Comparison of ENCODE assay signal across 8 cellular contexts in genomic region chr6:166097914-166098522, GRCh38.
A peak's percentile ranks its signal among the peaks of the same experiment; 100 is the strongest.
DNase-seq lines count a peak whose midpoint lies in the region; ATAC-seq and TF ChIP-seq lines count a peak whose summit lies in the region.

No MANE protein-coding gene starts in this region.

- peak overlapping the region; percentile 17 to 31 for H3K4me3 ChIP-seq in foreskin fibroblast (ENCODE audit: low read depth in 1 of 2, low read length in 2 of 2)
- peak overlapping the region; percentile 21 for H3K4me3 ChIP-seq in neural cell (ENCODE audit: low read length)

- no peaks in the 10 kb centered on the region for H3K36me3 ChIP-seq in neural cell (ENCODE audit: insufficient read depth, low read length)

- no peaks in the 10 kb centered on the region for H3K79me2 ChIP-seq in neural cell (replicated peaks; ENCODE audit: insufficient read depth, low read length)

- DNase-seq in HFFc6: no peak
- DNase-seq in NCI-H526 (lab: John Stamatoyannopoulos, UW): peak; percentile 32 to 67
- DNase-seq in activated T-cell treated with anti-CD3 and anti-CD28 coated beads, Interleukin-2, amount 50 U/mL, for 4 hours: no peak
- peak in 1 of 2 donors; percentile 67 for DNase-seq in foreskin fibroblast
- peak in 34 of 49 donors; percentile 3 to 76 (median 19) for DNase-seq in substantia nigra (lab: John Stamatoyannopoulos, UW)

- no peak overlapping the region for H3K27ac ChIP-seq in neural cell (ENCODE audit: low read length)
- no peak overlapping the region for H3K27ac ChIP-seq in substantia nigra (ENCODE audit: low read depth, low read length, poor library complexity, severe bottlenecking)

- TF ChIP-seq CTCF in GM12874 (IDR thresholded peaks at IDR 0.05; ENCODE audit: insufficient read depth, low read depth, low read length) (peak; percentile 86), HFFc6 (IDR thresholded peaks at IDR 0.05) (peak; percentile 74), foreskin fibroblast (IDR thresholded peaks at IDR 0.05; ENCODE audit: low read depth, low read length) (peak; percentile 74), neural cell (IDR thresholded peaks at IDR 0.05; ENCODE audit: poor library complexity, severe bottlenecking) (peak; percentile 64)

- H2AFZ ChIP-seq in neural cell (ENCODE audit: low read depth, low read length): no peak overlapping the region

- ATAC-seq in activated T-cell treated with anti-CD3 and anti-CD28 coated beads, Interleukin-2, amount 50 U/mL, for 4 hours: peak; percentile 48 to 80
- ATAC-seq in GM19328 (IDR thresholded peaks at IDR 0.05; ENCODE audit: unreplicated experiment): no peak

- no peaks in the 10 kb centered on the region for H3K27me3 Mint-ChIP-seq in HFFc6 (ENCODE audit: insufficient read depth)
- H3K27me3 Mint-ChIP-seq in activated T-cell treated with anti-CD3 and anti-CD28 coated beads, Interleukin-2, amount 50 U/mL, for 4 hours (ENCODE audit: low read depth): peaks cover 56% of the 10 kb centered on the region

- H3K27ac Mint-ChIP-seq in HFFc6: no peak overlapping the region

- no peak overlapping the region for H3K4me2 ChIP-seq in neural cell (ENCODE audit: low read length)

- TF ChIP-seq RAD21 in neural cell (conservative IDR thresholded peaks at IDR 0.05): peak; percentile 64

- no peak overlapping the region for H3K4me3 Mint-ChIP-seq in HFFc6
- H3K4me3 Mint-ChIP-seq in activated T-cell treated with anti-CD3 and anti-CD28 coated beads, Interleukin-2, amount 50 U/mL, for 4 hours: peak overlapping the region; percentile 32

- peaks cover 11% of the 10 kb centered on the region for H3K9me3 ChIP-seq in neural cell (ENCODE audit: low read length)

- H3K9me3 Mint-ChIP-seq in HFFc6: peaks cover 21% of the 10 kb centered on the region; the same call in 1 of the 2 replicates
- H3K9me3 Mint-ChIP-seq in activated T-cell treated with anti-CD3 and anti-CD28 coated beads, Interleukin-2, amount 50 U/mL, for 4 hours: peaks cover 12% of the 10 kb centered on the region

- H3K27me3 ChIP-seq in neural cell (ENCODE audit: insufficient read depth, low read depth, low read length): no peaks in the 10 kb centered on the region

- no peaks in the 10 kb centered on the region for H4K20me1 ChIP-seq in neural cell (ENCODE audit: insufficient read depth)

- no peaks in the 10 kb centered on the region for H3F3A ChIP-seq in neural cell (ENCODE audit: insufficient read depth, low read length, poor library complexity, severe bottlenecking)

- no peaks in the 10 kb centered on the region for H3K9me2 ChIP-seq in neural cell (ENCODE audit: insufficient read depth, low read length)

- H3K9ac ChIP-seq in neural cell (ENCODE audit: low read length): no peak overlapping the region

- no peaks in the 10 kb centered on the region for H3K4me1 Mint-ChIP-seq in HFFc6 (ENCODE audit: low read depth)
- no peaks in the 10 kb centered on the region for H3K4me1 Mint-ChIP-seq in activated T-cell treated with anti-CD3 and anti-CD28 coated beads, Interleukin-2, amount 50 U/mL, for 4 hours (ENCODE audit: low read depth)

- H3K36me3 Mint-ChIP-seq in HFFc6 (ENCODE audit: low read depth): no peaks in the 10 kb centered on the region
- no peaks in the 10 kb centered on the region for H3K36me3 Mint-ChIP-seq in activated T-cell treated with anti-CD3 and anti-CD28 coated beads, Interleukin-2, amount 50 U/mL, for 4 hours (ENCODE audit: insufficient read depth)

- TF ChIP-seq EP300 in neural cell (conservative IDR thresholded peaks at IDR 0.05; ENCODE audit: poor library complexity, severe bottlenecking): no peak

TF ChIP-seq in neural cell, 6 proteins besides CTCF, POLR2A, EP300 and RAD21:
- TF ChIP-seq POLR2AphosphoS5 (IDR thresholded peaks at IDR 0.05) (no peak), SMC3 (conservative IDR thresholded peaks at IDR 0.05; ENCODE audit: poor library complexity) (peak; percentile 76)

Comparison
In these comparisons a context has a peak if more than half of its experiments do, and no peak if none do; other contexts are left out.
1. DNase-seq: peak in NCI-H526 (2 of 2) and substantia nigra (34 of 49); none in HFFc6 (single experiment) and activated T-cell treated with anti-CD3 and anti-CD28 coated beads, Interleukin-2, amount 50 U/mL, for 4 hours (single experiment).
2. Peak in every context shown above with its lines, with median percentiles within 50 percentile points of each other: CTCF ChIP-seq.